19 cellular contexts compared by ENCODE assay signal in genomic region chr1:51523931-51524330, GRCh38. TPM values are rescaled to one million over a fixed set of nuclear protein-coding genes. Genes with fewer than 3 reads are reported as not detected.
DNase-seq lines count a peak whose midpoint lies in the region; ATAC-seq lines count a peak whose summit lies in the region.
"Had no signal": no experiment of that assay in that cellular context is flagged by ENCODE, and none has a peak within 500 bp of the region (broad histone marks: within the 10 kb centered on the region; RNA-seq: fewer than 3 reads in every experiment).

No MANE protein-coding gene starts in this region.

- no peak for ATAC-seq in HG02852 (IDR thresholded peaks at IDR 0.05; ENCODE audit: unreplicated experiment)

- DNase-seq in COLO829 (ENCODE audit: low spot score), result peak; percentile 47
- peak; percentile 24 for DNase-seq in RPMI7951 (ENCODE audit: low read depth)
- peak; percentile 92 for DNase-seq in globus pallidus (ENCODE audit: low spot score)
- DNase-seq in putamen (ENCODE audit: low spot score), result peak; percentile 87
- no peak for DNase-seq in iPS-NIHi11 (ENCODE audit: low spot score)
- DNase-seq in T1000 (lab: John Stamatoyannopoulos, UW), result no peak
- DNase-seq in activated CD4-positive, alpha-beta T cell treated with anti-CD3 and anti-CD28 coated beads for 1 hour, result no peak
- DNase-seq: 8988T, COR-L47, DMS 273 treated with DMSO at 0.1 percent for 48 hours, GM23248, HCEC 1CT, MM.1S, NCI-H1092 treated with DMSO at 0.1 percent for 48 hours, NCI-H146, NCI-H2081, NCI-H82, PC-9 had no signal

RNA-seq across cellular contexts. Expression of gene EPS15, which starts 4.9 kb away (rescaled TPM):
- total RNA-seq in RPMI7951 (2014; rRNA removed; shearing (Covaris generic)), result 25.9 and 33.4 TPM in 2 replicates

Comparison
In these comparisons a context has a peak if more than half of its experiments do, and no peak if none do; other contexts are left out.
1. DNase-seq: peak in COLO829 (single experiment), RPMI7951 (single experiment), globus pallidus (single experiment) and putamen (single experiment); none in iPS-NIHi11 (single experiment), T1000 (single experiment) and activated CD4-positive, alpha-beta T cell treated with anti-CD3 and anti-CD28 coated beads for 1 hour (single experiment).